19 cellular contexts compared by ENCODE assay signal in genomic region chr6:156587751-156588301, GRCh38.
"Had no signal": no experiment of that assay in that cellular context is flagged by ENCODE, and none has a peak within 500 bp of the region (broad histone marks: within the 10 kb centered on the region; RNA-seq: fewer than 3 reads in every experiment).

No MANE protein-coding gene starts in this region.

- H3K4me3 Mint-ChIP-seq: activated CD4-positive, alpha-beta memory T cell treated with anti-CD3 and anti-CD28 coated beads for 36 hours; activated CD4-positive, alpha-beta T cell treated with anti-CD3 and anti-CD28 coated beads for 36 hours; activated T-helper 1 cell treated with anti-CD3 and anti-CD28 coated beads, Interleukin-12 subunit alpha, Interleukin-12 subunit beta, Interleukin-2, Interleukin-4 antibody, amounts not matched to agents 30 ng/mL and 10 ng/mL and 1 ng/mL, durations not matched to agents 14 hours and 24 hours and 36 hours; immature natural killer cell; natural killer cell treated with Interleukin-12 subunit alpha and Interleukin-12 subunit beta and Interleukin-15 and Interleukin-18, amount 100 ng/mL, for 72 hours; stimulated activated memory B cell treated with anti-CD40 and anti-IgM and Interleukin-4, amounts not matched to agents 10 μg/mL and 1 μg/mL and 100 μg/mL, for 72 hours; T-helper 2 cell treated with Interferon-gamma antibody and Interleukin-4, amounts not matched to agents 5 μg/mL and 100 μg/mL, for 36 hours; WTC11 had no signal

- H3K27me3 Mint-ChIP-seq: activated CD4-positive, alpha-beta memory T cell treated with anti-CD3 and anti-CD28 coated beads for 36 hours; stimulated activated memory B cell treated with anti-CD40 and anti-IgM and Interleukin-4, amounts not matched to agents 10 μg/mL and 1 μg/mL and 100 μg/mL, for 72 hours had no signal

- H3K27me3 ChIP-seq: adrenal gland, colonic mucosa, gastroesophageal sphincter, sigmoid colon, spleen had no signal

- DNase-seq: activated CD4-positive, alpha-beta memory T cell treated with anti-CD3 and anti-CD28 coated beads for 36 hours; activated CD4-positive, alpha-beta T cell treated with anti-CD3 and anti-CD28 coated beads for 36 hours; activated gamma-delta T cell treated with Interleukin-2 at 50 U/mL for 16 hours; activated T-cell treated with anti-CD3 and anti-CD28 coated beads for 4 hours; adrenal gland; central memory CD4-positive, alpha-beta T cell; colonic mucosa; immature natural killer cell; left cardiac atrium; sigmoid colon; spleen; stimulated activated CD4-positive, alpha-beta T cell treated with anti-CD3 and anti-CD28 coated beads, Interleukin-4, amount 100 ng/mL, for 4 hours had no signal

- H3K9me3 ChIP-seq: adrenal gland, colonic mucosa, gastroesophageal sphincter, sigmoid colon had no signal

- H3K27ac ChIP-seq: adrenal gland, colonic mucosa, gastroesophageal sphincter, sigmoid colon, spleen had no signal

- H3K4me1 ChIP-seq: adrenal gland, colonic mucosa, gastroesophageal sphincter, sigmoid colon, spleen had no signal

- H3K27ac Mint-ChIP-seq: activated CD4-positive, alpha-beta memory T cell treated with anti-CD3 and anti-CD28 coated beads for 36 hours; activated CD4-positive, alpha-beta T cell treated with anti-CD3 and anti-CD28 coated beads for 36 hours; activated naive CD4-positive, alpha-beta T cell treated with anti-CD3 and anti-CD28 coated beads, Interleukin-2, amount 50 U/mL, for 72 hours; activated T-helper 1 cell treated with anti-CD3 and anti-CD28 coated beads, Interleukin-12 subunit alpha, Interleukin-12 subunit beta, Interleukin-2, Interleukin-4 antibody, amounts not matched to agents 30 ng/mL and 10 ng/mL and 1 ng/mL, durations not matched to agents 14 hours and 24 hours and 36 hours; immature natural killer cell; natural killer cell treated with Interleukin-12 subunit alpha and Interleukin-12 subunit beta and Interleukin-15 and Interleukin-18, amount 100 ng/mL, for 72 hours; stimulated activated memory B cell treated with anti-CD40 and anti-IgM and Interleukin-4, amounts not matched to agents 10 μg/mL and 1 μg/mL and 100 μg/mL, for 72 hours; T-helper 2 cell treated with Interferon-gamma antibody and Interleukin-4, amounts not matched to agents 5 μg/mL and 100 μg/mL, for 36 hours; WTC11 had no signal

- H3K36me3 Mint-ChIP-seq: activated CD4-positive, alpha-beta memory T cell treated with anti-CD3 and anti-CD28 coated beads for 36 hours; activated naive CD4-positive, alpha-beta T cell treated with anti-CD3 and anti-CD28 coated beads, Interleukin-2, amount 50 U/mL, for 72 hours; immature natural killer cell; natural killer cell treated with Interleukin-12 subunit alpha and Interleukin-12 subunit beta and Interleukin-15 and Interleukin-18, amount 100 ng/mL, for 72 hours; stimulated activated memory B cell treated with anti-CD40 and anti-IgM and Interleukin-4, amounts not matched to agents 10 μg/mL and 1 μg/mL and 100 μg/mL, for 72 hours; WTC11 had no signal

- H3K9me3 Mint-ChIP-seq: activated CD4-positive, alpha-beta memory T cell treated with anti-CD3 and anti-CD28 coated beads for 36 hours; activated T-helper 1 cell treated with anti-CD3 and anti-CD28 coated beads, Interleukin-12 subunit alpha, Interleukin-12 subunit beta, Interleukin-2, Interleukin-4 antibody, amounts not matched to agents 30 ng/mL and 10 ng/mL and 1 ng/mL, durations not matched to agents 14 hours and 24 hours and 36 hours; immature natural killer cell; natural killer cell treated with Interleukin-12 subunit alpha and Interleukin-12 subunit beta and Interleukin-15 and Interleukin-18, amount 100 ng/mL, for 72 hours; stimulated activated memory B cell treated with anti-CD40 and anti-IgM and Interleukin-4, amounts not matched to agents 10 μg/mL and 1 μg/mL and 100 μg/mL, for 72 hours; T-helper 2 cell treated with Interferon-gamma antibody and Interleukin-4, amounts not matched to agents 5 μg/mL and 100 μg/mL, for 36 hours had no signal

- H3K36me3 ChIP-seq: adrenal gland, colonic mucosa, gastroesophageal sphincter, sigmoid colon, spleen had no signal

- H3K4me3 ChIP-seq: adrenal gland, colonic mucosa, gastroesophageal sphincter, sigmoid colon, spleen had no signal

- H3K4me1 Mint-ChIP-seq: activated CD4-positive, alpha-beta T cell treated with anti-CD3 and anti-CD28 coated beads for 36 hours; immature natural killer cell; stimulated activated memory B cell treated with anti-CD40 and anti-IgM and Interleukin-4, amounts not matched to agents 10 μg/mL and 1 μg/mL and 100 μg/mL, for 72 hours had no signal
